In the genomic region with DNA sequence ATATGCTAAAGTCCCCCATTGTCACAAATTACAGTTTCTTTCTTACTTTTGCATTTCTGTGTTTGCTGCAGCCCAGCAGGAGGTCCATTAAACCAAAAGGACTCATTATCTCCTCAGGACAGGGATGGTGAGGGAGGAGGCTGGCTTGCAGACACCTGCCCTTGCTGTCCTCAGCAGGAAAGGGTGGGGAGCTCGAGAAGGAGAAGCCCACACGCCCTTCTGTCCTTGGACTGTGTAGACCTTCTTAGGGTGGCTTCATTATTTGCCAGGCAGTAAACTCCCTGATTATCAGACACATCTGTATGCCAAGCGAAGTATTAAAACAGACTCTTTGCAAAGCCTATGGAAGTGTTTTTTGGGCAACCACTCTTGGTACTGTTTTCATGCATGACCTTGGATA, we compare ENCODE assay signal across 16 cellular contexts.
"Had no signal": no experiment of that assay in that cellular context is flagged by ENCODE, and none has a peak within 500 bp of the region (broad histone marks: within the 10 kb centered on the region; RNA-seq: fewer than 3 reads in every experiment).

No MANE protein-coding gene starts in this region.

- H3K36me3 ChIP-seq: pancreas, suprapubic skin, transverse colon had no signal

- H3K4me3 ChIP-seq: body of pancreas, dorsolateral prefrontal cortex, pancreas, right lobe of liver, smooth muscle cell, suprapubic skin, transverse colon had no signal

- DNase-seq: activated CD4-positive, alpha-beta T cell treated with anti-CD3 and anti-CD28 coated beads for 48 hours; activated CD4-positive, CD25-positive, alpha-beta regulatory T cell; activated CD8-positive, alpha-beta T cell treated with anti-CD3 and anti-CD28 coated beads for 36 hours; activated naive CD4-positive, alpha-beta T cell treated with anti-CD3 and anti-CD28 coated beads for 36 hours; activated T-cell treated with anti-CD3 and anti-CD28 coated beads, Interleukin-2, amount 50 U/mL, for 4 hours; body of pancreas; dorsolateral prefrontal cortex; mesenchymal stem cell; naive thymus-derived CD8-positive, alpha-beta T cell; pancreas; right lobe of liver; stimulated activated CD4-positive, alpha-beta T cell treated with anti-CD3 and anti-CD28 coated beads, Interleukin-4, amount 100 ng/mL, for 1 hour; stimulated activated naive CD8-positive, alpha-beta T cell treated with anti-CD3 and anti-CD28 coated beads, Interleukin-15, amount 100 ng/mL, for 72 hours; transverse colon had no signal

- ATAC-seq: activated T-cell treated with anti-CD3 and anti-CD28 coated beads, Interleukin-2, amount 50 U/mL, for 4 hours; body of pancreas; naive thymus-derived CD8-positive, alpha-beta T cell; pancreas had no signal

- H3K9me3 ChIP-seq: body of pancreas, pancreas, right lobe of liver, suprapubic skin, transverse colon had no signal

- H3K27ac ChIP-seq: body of pancreas, dorsolateral prefrontal cortex, pancreas, right lobe of liver, suprapubic skin, transverse colon had no signal

- H3K4me1 ChIP-seq: body of pancreas, pancreas had no signal

- FAIRE-seq: pancreas had no signal

- H3K27me3 ChIP-seq: body of pancreas, dorsolateral prefrontal cortex, pancreas, right lobe of liver, suprapubic skin, transverse colon had no signal
